9 cellular contexts compared by ENCODE assay signal in the genomic region with DNA sequence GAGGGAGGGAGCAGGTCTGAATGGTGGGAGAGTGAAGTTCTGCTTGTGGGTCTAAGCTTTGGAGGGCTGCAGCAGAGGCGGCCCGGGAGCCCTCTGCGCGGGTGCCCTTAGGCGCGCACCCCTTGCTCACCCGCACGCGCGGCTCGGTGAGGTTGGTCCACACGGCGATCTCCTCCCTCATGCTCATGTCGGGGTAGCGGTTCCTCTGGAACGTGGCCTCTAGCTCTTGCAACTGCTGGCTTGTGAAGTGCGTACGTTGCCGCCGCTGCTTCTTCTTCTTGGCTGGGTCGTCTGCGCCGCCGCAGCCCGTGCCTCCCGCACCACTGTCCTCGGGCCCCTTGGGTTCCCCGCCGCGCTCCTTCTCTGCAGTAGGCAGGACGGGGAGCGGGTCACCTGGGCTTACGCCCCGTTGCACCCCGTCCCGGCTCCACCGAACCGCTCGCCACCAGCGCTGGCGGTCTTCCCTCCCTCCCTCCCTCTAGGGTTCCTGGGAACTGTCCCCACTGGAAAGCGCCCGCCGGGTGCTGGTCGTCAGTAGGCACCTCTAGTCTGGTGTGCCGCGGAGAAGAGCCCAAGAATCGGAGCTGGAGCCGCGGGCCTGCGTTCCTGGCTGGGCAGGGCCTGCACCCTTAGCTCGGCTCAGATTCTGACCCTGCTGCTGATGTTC. TPM values are rescaled to one million over a fixed set of nuclear protein-coding genes. Genes with fewer than 3 reads are reported as not detected.
DNase-seq lines count a peak whose midpoint lies in the region; ATAC-seq, FAIRE-seq and TF ChIP-seq lines count a peak whose summit lies in the region.
"Had no signal": no experiment of that assay in that cellular context is flagged by ENCODE, and none has a peak within 500 bp of the region (broad histone marks: within the 10 kb centered on the region; RNA-seq: fewer than 3 reads in every experiment).

No MANE protein-coding gene starts in this region.

- H3K4me1 ChIP-seq in right atrium auricular region (peaks cover 0 to 55% of the 10 kb centered on the region in 2 donors), keratinocyte (ENCODE audit: control insufficient read depth, extremely low read depth, insufficient read depth, low read length) (peaks cover 7% of the 10 kb centered on the region), tibial nerve (peaks cover 0 to 64% (median 27%) of the 10 kb centered on the region in 4 donors)

- FAIRE-seq in keratinocyte (lab: Jason Lieb, UNC), result no peak
- no peak for FAIRE-seq in RCC 7860 (lab: Jason Lieb, UNC)

- H3K4me2 ChIP-seq in keratinocyte (ENCODE audit: control insufficient read depth, extremely low read depth, insufficient read depth, low read depth, low read length), result peak overlapping the region; percentile 67
- H3K4me2 ChIP-seq: BLaER1 had no signal

- peak overlapping the region; percentile 3 for H2AFZ ChIP-seq in keratinocyte (ENCODE audit: control insufficient read depth, low read length)

- H3K27me3 ChIP-seq in right atrium auricular region, result peaks cover 61 to 63% of the 10 kb centered on the region in 2 donors
- H3K27me3 ChIP-seq in keratinocyte (ENCODE audit: control insufficient read depth, extremely low read depth, insufficient read depth, low read length), result peaks cover 92% of the 10 kb centered on the region
- peaks cover 15 to 95% of the 10 kb centered on the region in 2 donors for H3K27me3 ChIP-seq in tibial nerve

- no peak overlapping the region for H3K9ac ChIP-seq in keratinocyte (ENCODE audit: control insufficient read depth, extremely low read depth, insufficient read depth, low read length)
- H3K9ac ChIP-seq: BLaER1 had no signal

- H3K9me3 ChIP-seq in right atrium auricular region, result no peaks in the 10 kb centered on the region
- H3K9me3 ChIP-seq in keratinocyte (ENCODE audit: control insufficient read depth, low read depth, low read length), result peaks cover 10% of the 10 kb centered on the region
- H3K9me3 ChIP-seq in tibial nerve, result no peaks in the 10 kb centered on the region

- ATAC-seq in Right ventricle myocardium inferior, result no peak

- peak; percentile 57 for DNase-seq in Right ventricle myocardium inferior (ENCODE audit: missing footprints)
- no peak for DNase-seq in right atrium auricular region (ENCODE audit: low spot score)
- DNase-seq in activated T-cell treated with anti-CD3 and anti-CD28 coated beads, Interleukin-2, amount 50 U/mL, for 48 hours, result peak; percentile 40 to 52
- no peak for DNase-seq in keratinocyte (ENCODE audit: low read depth, low spot score)
- no peak for DNase-seq in tibial nerve (ENCODE audit: low spot score in 2 of 2)
- DNase-seq in GM03348 (ENCODE audit: low spot score), result no peak
- no peak for DNase-seq in effector CD4-positive, alpha-beta T cell
- DNase-seq in RCC 7860 (ENCODE audit: low spot score), result no peak

- no peak overlapping the region for H3K27ac ChIP-seq in right atrium auricular region
- no peak overlapping the region for H3K27ac ChIP-seq in keratinocyte (ENCODE audit: control insufficient read depth, insufficient read depth, low read length)
- H3K27ac ChIP-seq in tibial nerve, result no peak overlapping the region
- H3K27ac ChIP-seq: BLaER1 had no signal

- H4K20me1 ChIP-seq in keratinocyte (ENCODE audit: control insufficient read depth, extremely low read depth, insufficient read depth, low read length), result peaks cover 4% of the 10 kb centered on the region

- TF ChIP-seq EP300 in tibial nerve (IDR thresholded peaks at IDR 0.05), result no peak

- intact Hi-C loops in Right ventricle myocardium inferior (cut with DNase I), result loop anchor here (10.0 kb wide), 1 partner anchor 304 kb away; no protein-coding TSS in a partner anchor

- dilution Hi-C loops in keratinocyte (cut with MboI; ENCODE audit: extremely low pct_ligation_motif_present, low sequenced_read_pairs), result no loop called here

- no peaks in the 10 kb centered on the region for H3K9me1 ChIP-seq in keratinocyte (ENCODE audit: control insufficient read depth, extremely low read depth, insufficient read depth, low read length)

- WGBS in tibial nerve, 2 donors, result 14 to 36% methylated on average over 38 to 49 of the region's 52 CpGs

- TF ChIP-seq CTCF in right atrium auricular region (IDR thresholded peaks at IDR 0.05), result no peak
- no peak for TF ChIP-seq CTCF in keratinocyte (optimal IDR thresholded peaks at IDR 0.05 in 1 of 3, IDR thresholded peaks at IDR 0.05 in 1 of 3, conservative IDR thresholded peaks at IDR 0.05 in 1 of 3; ENCODE audit: extremely low read depth in 1 of 3, insufficient read depth in 2 of 3, low read length in 3 of 3)
- TF ChIP-seq CTCF in tibial nerve (IDR thresholded peaks at IDR 0.05), result no peak

- H3K4me3 ChIP-seq in right atrium auricular region, result peak overlapping the region in 1 of 2 donors; percentile 26
- H3K4me3 ChIP-seq in keratinocyte (ENCODE audit: control insufficient read depth in 2 of 3, extremely low read depth in 1 of 3, insufficient read depth in 2 of 3, low read depth in 1 of 3, low read length in 3 of 3), result peak overlapping the region in 2 of 3 experiments; percentile 9 to 42
- peak overlapping the region in 3 of 4 donors; percentile 16 to 37 (median 19) for H3K4me3 ChIP-seq in tibial nerve
- H3K4me3 ChIP-seq: BLaER1 had no signal

- H3K36me3 ChIP-seq in right atrium auricular region, result no peaks in the 10 kb centered on the region
- H3K36me3 ChIP-seq in keratinocyte (ENCODE audit: control insufficient read depth in 2 of 2, extremely low read depth in 1 of 2, insufficient read depth in 2 of 2, low read length in 2 of 2), result no peaks in the 10 kb centered on the region
- no peaks in the 10 kb centered on the region for H3K36me3 ChIP-seq in tibial nerve
- H3K36me3 ChIP-seq: BLaER1 had no signal

- H3K79me2 ChIP-seq in keratinocyte (ENCODE audit: control insufficient read depth, insufficient read depth, low read length), result no peaks in the 10 kb centered on the region

- no peak for TF ChIP-seq POLR2A in tibial nerve (IDR thresholded peaks at IDR 0.05)

RNA-seq across cellular contexts. Expression of gene PITX1, which starts 2.7 kb away (rescaled TPM):
- not detected for total RNA-seq in Right ventricle myocardium inferior
- not detected for total RNA-seq in right atrium auricular region
- polyA plus RNA-seq in keratinocyte, result 0.73 to 2.3 TPM (median 1.7 TPM) in 3 replicates
- polyA plus RNA-seq in keratinocyte (2011; ENCODE audit: low read depth), result 2.4 TPM
- 1.4 and 3.5 TPM in 2 replicates for polyA plus RNA-seq in keratinocyte (2011; cell fraction: cytosol; rRNA removed)
- polyA plus RNA-seq in keratinocyte (2011; cell fraction: nucleus; rRNA removed), result 1.2 and 1.5 TPM in 2 replicates
- polyA plus RNA-seq in keratinocyte (2012; ENCODE audit: low replicate concordance), result 2.5 and 6.4 TPM in 2 replicates
- 0.54 to 2.0 TPM (median 0.72 TPM) in 3 replicates for polyA minus RNA-seq in keratinocyte
- polyA minus RNA-seq in keratinocyte (2011; cell fraction: cytosol; rRNA and poly(A)+ RNA removed), result 10.0 TPM
- 0.93 and 1.7 TPM in 2 replicates for polyA minus RNA-seq in keratinocyte (2011; cell fraction: nucleus; rRNA and poly(A)+ RNA removed)
- total RNA-seq in tibial nerve, result 1 to 10 TPM; 1.1 to 5.4 (median 3.0) TPM

Comparison
In these comparisons a context has a peak if more than half of its experiments do, and no peak if none do; other contexts are left out.
1. DNase-seq: peak in Right ventricle myocardium inferior (single experiment) and activated T-cell treated with anti-CD3 and anti-CD28 coated beads, Interleukin-2, amount 50 U/mL, for 48 hours (2 of 2); none in right atrium auricular region (single experiment), keratinocyte (single experiment), tibial nerve (0 of 2), GM03348 (single experiment), effector CD4-positive, alpha-beta T cell (single experiment) and RCC 7860 (single experiment).